Comparison of ENCODE assay signal across 26 cellular contexts in the genomic region with DNA sequence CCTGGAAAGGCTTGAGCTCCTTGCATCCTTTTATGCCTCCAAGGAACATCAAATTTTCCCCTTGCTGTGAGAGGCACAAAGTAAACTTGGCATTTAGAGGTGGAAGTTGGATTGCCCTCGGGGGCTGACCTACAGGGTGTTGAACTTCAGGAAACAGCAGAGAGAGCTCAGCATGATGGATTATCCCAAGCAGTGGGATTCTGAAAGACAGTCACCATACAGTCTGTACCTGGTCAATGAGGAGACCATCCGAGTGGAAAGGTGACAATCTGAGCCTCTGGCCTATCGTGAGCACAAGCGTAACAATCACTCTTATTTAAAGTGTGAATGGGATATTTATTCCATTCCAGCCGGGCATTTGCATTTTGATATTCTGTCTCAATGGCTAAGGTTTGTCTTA.
"Had no signal": no experiment of that assay in that cellular context is flagged by ENCODE, and none has a peak within 500 bp of the region (broad histone marks: within the 10 kb centered on the region; RNA-seq: fewer than 3 reads in every experiment).

No MANE protein-coding gene starts in this region.

- H3K4me3 ChIP-seq: esophagus muscularis mucosa, gastroesophageal sphincter, heart left ventricle, left lung, right lobe of liver, testis, tibial artery had no signal

- H3K9ac ChIP-seq: parathyroid adenoma had no signal

- H3K4me3 Mint-ChIP-seq: dendritic cell treated with granulocyte-macrophage colony-stimulating factor and Interleukin-4, amounts not matched to agents 40 ng/mL and 50 ng/mL, for 4 days; endodermal cell; naive thymus-derived CD4-positive, alpha-beta T cell; stimulated activated memory B cell treated with anti-CD40 and anti-IgM and Interleukin-4, amounts not matched to agents 10 μg/mL and 1 μg/mL and 100 μg/mL, for 72 hours; type B pancreatic cell had no signal

- ATAC-seq: foreskin keratinocyte; gastroesophageal sphincter; heart left ventricle; left cardiac atrium; left lung; naive thymus-derived CD4-positive, alpha-beta T cell; right lobe of liver; stimulated activated memory B cell treated with anti-CD40 and anti-IgM and Interleukin-4, amounts not matched to agents 10 μg/mL and 1 μg/mL and 100 μg/mL, for 72 hours; stimulated activated naive CD8-positive, alpha-beta T cell treated with anti-CD3 and anti-CD28 coated beads, Interleukin-15, Interleukin-2, amounts not matched to agents 100 U/mL and 50 U/mL, for 24 hours had no signal

- H3K27ac ChIP-seq: esophagus muscularis mucosa, foreskin keratinocyte, gastroesophageal sphincter, heart left ventricle, left lung, neutrophil, parathyroid adenoma, right lobe of liver, testis, tibial artery had no signal

- H3K27me3 ChIP-seq: esophagus muscularis mucosa, foreskin keratinocyte, gastroesophageal sphincter, heart left ventricle, left lung, neutrophil, right lobe of liver, testis, tibial artery had no signal

- H3K9me3 ChIP-seq: neutrophil, right lobe of liver, testis had no signal

- H3K27me3 Mint-ChIP-seq: dendritic cell treated with granulocyte-macrophage colony-stimulating factor and Interleukin-4, amounts not matched to agents 40 ng/mL and 50 ng/mL, for 4 days; progenitor cell of endocrine pancreas; stimulated activated memory B cell treated with anti-CD40 and anti-IgM and Interleukin-4, amounts not matched to agents 10 μg/mL and 1 μg/mL and 100 μg/mL, for 72 hours; type B pancreatic cell had no signal

- H3K36me3 Mint-ChIP-seq: stimulated activated memory B cell treated with anti-CD40 and anti-IgM and Interleukin-4, amounts not matched to agents 10 μg/mL and 1 μg/mL and 100 μg/mL, for 72 hours had no signal

- DNase-seq: effector CD8-positive, alpha-beta T cell; endodermal cell; foreskin keratinocyte; heart left ventricle; hippocampal formation; left cardiac atrium; left lung; mesendoderm; midbrain; naive thymus-derived CD4-positive, alpha-beta T cell; right lobe of liver; small intestine; stimulated activated CD4-positive, alpha-beta T cell treated with anti-CD3 and anti-CD28 coated beads, Interleukin-2, amount 100 ng/mL, for 24 hours; stimulated activated CD4-positive, alpha-beta T cell treated with anti-CD3 and anti-CD28 coated beads, Interleukin-4, amount 100 ng/mL, for 24 hours; stimulated activated naive CD8-positive, alpha-beta T cell treated with anti-CD3 and anti-CD28 coated beads, Interleukin-15, Interleukin-2, amounts not matched to agents 100 U/mL and 50 U/mL, for 24 hours; substantia nigra; testis; tibial artery had no signal

- H3K79me2 ChIP-seq: parathyroid adenoma had no signal

- H3K4me1 Mint-ChIP-seq: endodermal cell; naive thymus-derived CD4-positive, alpha-beta T cell; stimulated activated memory B cell treated with anti-CD40 and anti-IgM and Interleukin-4, amounts not matched to agents 10 μg/mL and 1 μg/mL and 100 μg/mL, for 72 hours had no signal

- H3K36me3 ChIP-seq: esophagus muscularis mucosa, gastroesophageal sphincter, heart left ventricle, left lung, neutrophil, right lobe of liver, tibial artery had no signal

- H3K4me1 ChIP-seq: esophagus muscularis mucosa, foreskin keratinocyte, gastroesophageal sphincter, heart left ventricle, left lung, parathyroid adenoma, right lobe of liver, testis, tibial artery had no signal

- H3K27ac Mint-ChIP-seq: dendritic cell treated with granulocyte-macrophage colony-stimulating factor and Interleukin-4, amounts not matched to agents 40 ng/mL and 50 ng/mL, for 4 days; endodermal cell; naive thymus-derived CD4-positive, alpha-beta T cell; progenitor cell of endocrine pancreas; stimulated activated memory B cell treated with anti-CD40 and anti-IgM and Interleukin-4, amounts not matched to agents 10 μg/mL and 1 μg/mL and 100 μg/mL, for 72 hours; type B pancreatic cell had no signal

- H2AFZ ChIP-seq: parathyroid adenoma had no signal
